29 cellular contexts compared by ENCODE assay signal in genomic region chr5:151383011-151383410, GRCh38. TPM values are rescaled to one million over a fixed set of nuclear protein-coding genes. Genes with fewer than 3 reads are reported as not detected.
DNase-seq lines count a peak whose midpoint lies in the region; ATAC-seq, FAIRE-seq and TF ChIP-seq lines count a peak whose summit lies in the region.
"Had no signal": no experiment of that assay in that cellular context is flagged by ENCODE, and none has a peak within 500 bp of the region (broad histone marks: within the 10 kb centered on the region; RNA-seq: fewer than 3 reads in every experiment).

No MANE protein-coding gene starts in this region.

- POLR2A ChIA-PET in PC-3 (lab: Charles Lee; ENCODE audit: unreplicated experiment): no interaction called here
- POLR2A ChIA-PET in CD8-positive, alpha-beta memory T cell (lab: Charles Lee): no interaction called here

- H3K79me2 ChIP-seq in ACC112 (ENCODE audit: control insufficient read depth, insufficient read depth, low read length, unreplicated experiment) (no peaks in the 10 kb centered on the region), PC-3 (ENCODE audit: low read length) (no peaks in the 10 kb centered on the region), keratinocyte (ENCODE audit: control insufficient read depth, insufficient read depth, low read length) (no peaks in the 10 kb centered on the region)

- peak overlapping the region; percentile 11 for H2AFZ ChIP-seq in ACC112 (ENCODE audit: low read length, unreplicated experiment)
- H2AFZ ChIP-seq in PC-3 (ENCODE audit: low read length): no peak overlapping the region
- no peak overlapping the region for H2AFZ ChIP-seq in keratinocyte (ENCODE audit: control insufficient read depth, low read length)

- no peaks in the 10 kb centered on the region for H3K9me2 ChIP-seq in PC-3 (replicated peaks; ENCODE audit: low read length)

- H3K4me3 ChIP-seq in ACC112 (ENCODE audit: low read depth, low read length) (no peak overlapping the region), PC-3 (ENCODE audit: low read length) (no peak overlapping the region), keratinocyte (ENCODE audit: control insufficient read depth in 2 of 3, extremely low read depth in 1 of 3, insufficient read depth in 2 of 3, low read depth in 1 of 3, low read length in 3 of 3) (no peak overlapping the region), sigmoid colon (no peak overlapping the region), ovary (no peak overlapping the region)
- no peak overlapping the region for H3K4me3 ChIP-seq in CD8-positive, alpha-beta memory T cell (ENCODE audit: low read length)
- H3K4me3 ChIP-seq: BLaER1 treated with 17β-estradiol and CSF1 and Interleukin-3, amounts not matched to agents 10 nM and 100 nM; cardiac muscle cell; coronary artery; heart right ventricle; testis; uterus had no signal

- H3K36me3 ChIP-seq in ACC112 (ENCODE audit: insufficient read depth, low read length) (no peaks in the 10 kb centered on the region), PC-3 (ENCODE audit: low read depth, low read length) (no peaks in the 10 kb centered on the region), keratinocyte (ENCODE audit: control insufficient read depth in 2 of 2, extremely low read depth in 1 of 2, insufficient read depth in 2 of 2, low read length in 2 of 2) (no peaks in the 10 kb centered on the region), sigmoid colon (no peaks in the 10 kb centered on the region), ovary (no peaks in the 10 kb centered on the region)
- no peaks in the 10 kb centered on the region for H3K36me3 ChIP-seq in CD8-positive, alpha-beta memory T cell (ENCODE audit: insufficient read depth, low read length)
- H3K36me3 ChIP-seq: BLaER1 treated with 17β-estradiol and CSF1 and Interleukin-3, amounts not matched to agents 10 nM and 100 nM; cardiac muscle cell; heart right ventricle; uterus had no signal

- FAIRE-seq in keratinocyte (lab: Jason Lieb, UNC): peak; percentile 41
- FAIRE-seq: GM12892 had no signal

- H3F3A ChIP-seq in PC-3 (ENCODE audit: low read length, unreplicated experiment): no peaks in the 10 kb centered on the region

- no peak overlapping the region for H3K9ac ChIP-seq in PC-3 (ENCODE audit: low read length)
- no peak overlapping the region for H3K9ac ChIP-seq in keratinocyte (ENCODE audit: control insufficient read depth, extremely low read depth, insufficient read depth, low read length)
- H3K9ac ChIP-seq: BLaER1 treated with 17β-estradiol and CSF1 and Interleukin-3, amounts not matched to agents 10 nM and 100 nM had no signal

- no peaks in the 10 kb centered on the region for H3K4me1 Mint-ChIP-seq in CD8-positive, alpha-beta memory T cell

- H3K36me3 Mint-ChIP-seq in CD8-positive, alpha-beta memory T cell: no peaks in the 10 kb centered on the region
- H3K36me3 Mint-ChIP-seq: activated naive CD8-positive, alpha-beta T cell had no signal

- H3K27ac Mint-ChIP-seq in CD8-positive, alpha-beta memory T cell: no peak overlapping the region
- H3K27ac Mint-ChIP-seq: activated CD8-positive, alpha-beta T cell treated with anti-CD3 and anti-CD28 coated beads, Interleukin-2, amount 10 ng/mL, durations not matched to agents 7 days and 5 days; activated naive CD8-positive, alpha-beta T cell; activated T-helper 2 cell treated with anti-CD3 and anti-CD28 coated beads, Interferon-gamma antibody, Interleukin-2, Interleukin-4, amounts not matched to agents 10 μg/mL and 5 μg/mL and 100 μg/mL, durations not matched to agents 14 hours and 24 hours and 36 hours; effector memory CD8-positive, alpha-beta T cell; progenitor cell of endocrine pancreas; T-helper 1 cell treated with Interleukin-12 subunit alpha and Interleukin-12 subunit beta and Interleukin-4 antibody, amounts not matched to agents 30 μg/mL and 1 μg/mL, for 36 hours had no signal

- H3K27ac ChIP-seq in ACC112 (ENCODE audit: low read depth, low read length) (no peak overlapping the region), PC-3 (ENCODE audit: low read length) (peak overlapping the region; percentile 32; the same call in 1 of the 2 replicates), keratinocyte (ENCODE audit: control insufficient read depth, insufficient read depth, low read length) (no peak overlapping the region), sigmoid colon (no peak overlapping the region), ovary (no peak overlapping the region)
- no peak overlapping the region for H3K27ac ChIP-seq in CD8-positive, alpha-beta memory T cell (ENCODE audit: low read depth, low read length)
- H3K27ac ChIP-seq: BLaER1 treated with 17β-estradiol and CSF1 and Interleukin-3, amounts not matched to agents 10 nM and 100 nM; cardiac muscle cell; coronary artery; heart right ventricle; testis; uterus had no signal

- H3K4me3 Mint-ChIP-seq in CD8-positive, alpha-beta memory T cell: no peak overlapping the region
- H3K4me3 Mint-ChIP-seq: activated CD8-positive, alpha-beta T cell treated with anti-CD3 and anti-CD28 coated beads, Interleukin-2, amount 10 ng/mL, durations not matched to agents 7 days and 5 days; activated naive CD8-positive, alpha-beta T cell; effector memory CD8-positive, alpha-beta T cell; T-helper 1 cell treated with Interleukin-12 subunit alpha and Interleukin-12 subunit beta and Interleukin-4 antibody, amounts not matched to agents 30 μg/mL and 1 μg/mL, for 36 hours had no signal

- intact Hi-C loops in PC-3 (cut with micrococcal nuclease) (loop anchor here (5.0 kb wide), 1 partner anchor 64 kb away; the partner anchor contains the start of gene SLC36A1), sigmoid colon (cut with DNase I) (no loop called here), ovary (cut with DNase I) (no loop called here)

- no peaks in the 10 kb centered on the region for H3K9me3 ChIP-seq in PC-3 (ENCODE audit: low read length)
- no peaks in the 10 kb centered on the region for H3K9me3 ChIP-seq in keratinocyte (ENCODE audit: control insufficient read depth, low read depth, low read length)
- no peaks in the 10 kb centered on the region for H3K9me3 ChIP-seq in CD8-positive, alpha-beta memory T cell (ENCODE audit: low read length)
- H3K9me3 ChIP-seq in sigmoid colon: no peaks in the 10 kb centered on the region
- no peaks in the 10 kb centered on the region for H3K9me3 ChIP-seq in ovary
- H3K9me3 ChIP-seq: heart right ventricle, testis, uterus had no signal

- no peak for TF ChIP-seq EP300 in sigmoid colon (IDR thresholded peaks at IDR 0.05)
- TF ChIP-seq EP300 in ovary (IDR thresholded peaks at IDR 0.05): no peak

- DNase-seq in DMS 273 treated with DMSO at 0.1 percent for 48 hours (lab: John Stamatoyannopoulos, UW) (peak; percentile 12), PC-3 (peak; percentile 55), keratinocyte (ENCODE audit: low read depth, low spot score) (no peak), sigmoid colon (no peak), HPDE6-E6E7 (ENCODE audit: extremely low spot score) (no peak), ovary (no peak)
- no peak for DNase-seq in CD8-positive, alpha-beta memory T cell
- DNase-seq: activated CD4-positive, alpha-beta T cell treated with anti-CD3 and anti-CD28 coated beads for 1 hour; activated CD8-positive, alpha-beta T cell treated with anti-CD3 and anti-CD28 coated beads, Interleukin-2, amount 10 ng/mL, durations not matched to agents 7 days and 5 days; Calu3; effector memory CD8-positive, alpha-beta T cell; foreskin fibroblast; heart right ventricle; left cardiac atrium; NCI-H2081; NCI-H69; stimulated activated naive CD8-positive, alpha-beta T cell treated with anti-CD3 and anti-CD28 coated beads, Interleukin-15, Interleukin-2, amounts not matched to agents 100 U/mL and 50 U/mL, for 24 hours; testis; uterus had no signal

- TF ChIP-seq POLR2A in sigmoid colon (IDR thresholded peaks at IDR 0.05) (no peak), ovary (IDR thresholded peaks at IDR 0.05) (no peak)

- H3K27me3 Mint-ChIP-seq in CD8-positive, alpha-beta memory T cell: peaks cover 15 to 41% of the 10 kb centered on the region in 2 donors

- peaks cover 4% of the 10 kb centered on the region for H3K4me1 ChIP-seq in ACC112 (ENCODE audit: control insufficient read depth, insufficient read depth, low read length, unreplicated experiment)
- peaks cover 8% of the 10 kb centered on the region for H3K4me1 ChIP-seq in PC-3 (ENCODE audit: insufficient read depth, low read length)
- peaks cover 7% of the 10 kb centered on the region for H3K4me1 ChIP-seq in keratinocyte (ENCODE audit: control insufficient read depth, extremely low read depth, insufficient read depth, low read length)
- no peaks in the 10 kb centered on the region for H3K4me1 ChIP-seq in CD8-positive, alpha-beta memory T cell (ENCODE audit: insufficient read depth, low read length)
- peaks cover 0 to 8% (median 3%) of the 10 kb centered on the region in 4 donors for H3K4me1 ChIP-seq in sigmoid colon
- no peaks in the 10 kb centered on the region for H3K4me1 ChIP-seq in ovary (ENCODE audit: insufficient read depth)
- H3K4me1 ChIP-seq: BLaER1 treated with 17β-estradiol and CSF1 and Interleukin-3, amounts not matched to agents 10 nM and 100 nM; testis; uterus had no signal

- peak; percentile 24; the same call in 1 of the 2 replicates for ATAC-seq in PC-3
- ATAC-seq: activated CD8-positive, alpha-beta T cell treated with anti-CD3 and anti-CD28 coated beads, Interleukin-2, amount 10 ng/mL, durations not matched to agents 7 days and 5 days; effector memory CD8-positive, alpha-beta T cell; esophagus mucosa; left cardiac atrium; stimulated activated naive CD8-positive, alpha-beta T cell treated with anti-CD3 and anti-CD28 coated beads, Interleukin-15, Interleukin-2, amounts not matched to agents 100 U/mL and 50 U/mL, for 24 hours had no signal

- H3K27me3 ChIP-seq in ACC112 (ENCODE audit: insufficient read depth, low read length): peaks cover 20% of the 10 kb centered on the region
- peaks cover 11% of the 10 kb centered on the region; the same call in 1 of the 2 replicates for H3K27me3 ChIP-seq in PC-3 (ENCODE audit: low read length)
- H3K27me3 ChIP-seq in keratinocyte (ENCODE audit: control insufficient read depth, extremely low read depth, insufficient read depth, low read length): no peaks in the 10 kb centered on the region
- H3K27me3 ChIP-seq in CD8-positive, alpha-beta memory T cell (ENCODE audit: insufficient read depth, low read length, poor library complexity, severe bottlenecking): no peaks in the 10 kb centered on the region
- no peaks in the 10 kb centered on the region for H3K27me3 ChIP-seq in sigmoid colon
- no peaks in the 10 kb centered on the region for H3K27me3 ChIP-seq in ovary
- H3K27me3 ChIP-seq: BLaER1 treated with 17β-estradiol and CSF1 and Interleukin-3, amounts not matched to agents 10 nM and 100 nM; cardiac muscle cell; testis; uterus had no signal

- H4K20me1 ChIP-seq in PC-3 (ENCODE audit: low read length): no peaks in the 10 kb centered on the region
- H4K20me1 ChIP-seq in keratinocyte (ENCODE audit: control insufficient read depth, extremely low read depth, insufficient read depth, low read length): no peaks in the 10 kb centered on the region
- H4K20me1 ChIP-seq: BLaER1 treated with 17β-estradiol and CSF1 and Interleukin-3, amounts not matched to agents 10 nM and 100 nM had no signal

- WGBS in sigmoid colon, 2 donors: 79 to 80% methylated on average over 8 of the region's 8 CpGs
- 61 to 71% (median 67%) methylated on average over 8 of the region's 8 CpGs for WGBS in ovary, 3 donors

- dilution Hi-C loops in keratinocyte (cut with MboI; ENCODE audit: extremely low pct_ligation_motif_present, low sequenced_read_pairs): no loop called here

- CTCF ChIA-PET in PC-3 (lab: Charles Lee): interaction anchor here (0.6 kb wide), 1 partner anchor 594 kb away, joined by 3 read pairs; no protein-coding TSS in a partner anchor
- CTCF ChIA-PET in CD8-positive, alpha-beta memory T cell (lab: Charles Lee): no interaction called here

- H3K9me1 ChIP-seq in keratinocyte (ENCODE audit: control insufficient read depth, extremely low read depth, insufficient read depth, low read length): no peaks in the 10 kb centered on the region

- no peak for TF ChIP-seq CTCF in PC-3 (conservative IDR thresholded peaks at IDR 0.05; ENCODE audit: low read depth, low read length)
- no peak for TF ChIP-seq CTCF in keratinocyte (optimal IDR thresholded peaks at IDR 0.05 in 1 of 3, IDR thresholded peaks at IDR 0.05 in 1 of 3, conservative IDR thresholded peaks at IDR 0.05 in 1 of 3; ENCODE audit: extremely low read depth in 1 of 3, insufficient read depth in 2 of 3, low read length in 3 of 3)
- TF ChIP-seq CTCF in sigmoid colon (IDR thresholded peaks at IDR 0.05): no peak
- TF ChIP-seq CTCF in ovary (IDR thresholded peaks at IDR 0.05): no peak

- BruUV-seq in PC-3 (replicated peaks; lab: Mats Ljungman, UMichigan): no TSS peak

- H3K9me3 Mint-ChIP-seq in CD8-positive, alpha-beta memory T cell: peaks cover 0 to 2% (median 0%) of the 10 kb centered on the region in 5 donors
- H3K9me3 Mint-ChIP-seq: activated T-helper 2 cell treated with anti-CD3 and anti-CD28 coated beads, Interferon-gamma antibody, Interleukin-2, Interleukin-4, amounts not matched to agents 10 μg/mL and 5 μg/mL and 100 μg/mL, durations not matched to agents 14 hours and 24 hours and 36 hours; effector memory CD8-positive, alpha-beta T cell; T-helper 1 cell treated with Interleukin-12 subunit alpha and Interleukin-12 subunit beta and Interleukin-4 antibody, amounts not matched to agents 30 μg/mL and 1 μg/mL, for 36 hours had no signal

- H3K4me2 ChIP-seq in PC-3 (ENCODE audit: low read length): peak overlapping the region; percentile 12; the same call in 1 of the 2 replicates
- H3K4me2 ChIP-seq in keratinocyte (ENCODE audit: control insufficient read depth, extremely low read depth, insufficient read depth, low read depth, low read length): no peak overlapping the region
- H3K4me2 ChIP-seq: BLaER1 treated with 17β-estradiol and CSF1 and Interleukin-3, amounts not matched to agents 10 nM and 100 nM had no signal

RNA-seq across cellular contexts. Expression of gene SLC36A2, which starts 35.7 kb away (rescaled TPM):
- not detected in 2 replicates for total RNA-seq in PC-3 (2014; rRNA removed)
- polyA plus RNA-seq in keratinocyte: not detected in 3 replicates
- not detected for polyA plus RNA-seq in keratinocyte (2011; ENCODE audit: low read depth)
- polyA plus RNA-seq in keratinocyte (2011; cell fraction: cytosol; rRNA removed): not detected in 2 replicates
- not detected in 2 replicates for polyA plus RNA-seq in keratinocyte (2011; cell fraction: nucleus; rRNA removed)
- polyA plus RNA-seq in keratinocyte (2012; ENCODE audit: low replicate concordance): not detected in 2 replicates
- polyA minus RNA-seq in keratinocyte: not detected in 3 replicates
- polyA minus RNA-seq in keratinocyte (2011; cell fraction: cytosol; rRNA and poly(A)+ RNA removed): not detected
- not detected in 2 replicates for polyA minus RNA-seq in keratinocyte (2011; cell fraction: nucleus; rRNA and poly(A)+ RNA removed)
- not detected for total RNA-seq in CD8-positive, alpha-beta memory T cell
- not detected for polyA plus RNA-seq in CD8-positive, alpha-beta memory T cell
- not detected for total RNA-seq in sigmoid colon
- not detected for polyA plus RNA-seq in sigmoid colon
- not detected for total RNA-seq in ovary
- not detected for polyA plus RNA-seq in ovary
- total RNA-seq: activated CD8-positive, alpha-beta T cell treated with anti-CD3 and anti-CD28 coated beads, Interleukin-2, amount 10 ng/mL, durations not matched to agents 7 days and 5 days; activated T-helper 2 cell treated with anti-CD3 and anti-CD28 coated beads, Interferon-gamma antibody, Interleukin-2, Interleukin-4, amounts not matched to agents 10 μg/mL and 5 μg/mL and 100 μg/mL, durations not matched to agents 14 hours and 24 hours and 36 hours; Calu3; cardiac muscle cell; esophagus mucosa; progenitor cell of endocrine pancreas; uterus had no signal
- polyA plus RNA-seq: cardiac muscle cell had no signal

Comparison
In these comparisons a context has a peak if more than half of its experiments do, and no peak if none do; other contexts are left out.
1. DNase-seq: peak in DMS 273 treated with DMSO at 0.1 percent for 48 hours (single experiment) and PC-3 (single experiment); none in keratinocyte (single experiment), CD8-positive, alpha-beta memory T cell (0 of 5), sigmoid colon (single experiment), HPDE6-E6E7 (single experiment) and ovary (0 of 5).